Comparison of ENCODE assay signal across 8 cellular contexts in genomic region chr6:83511901-83512681, GRCh38. TPM values are rescaled to one million over a fixed set of nuclear protein-coding genes. Genes with fewer than 3 reads are reported as not detected.
DNase-seq lines count a peak whose midpoint lies in the region; ATAC-seq and TF ChIP-seq lines count a peak whose summit lies in the region.

TSS of gene PRSS35 (plus strand) at chr6:83512534. CDS start at chr6:83523442, 10,908 bp downstream.

- H3K27ac Mint-ChIP-seq in activated naive CD8-positive, alpha-beta T cell treated with anti-CD3 and anti-CD28 coated beads, Interleukin-2, amount 10 ng/mL, durations not matched to agents 7 days and 5 days = no peak within 1 kb of the TSS

- H3K9ac ChIP-seq in parathyroid adenoma = no peak within 1 kb of the TSS

- DNase-seq in DMS 273 treated with DMSO at 0.1 percent for 48 hours (lab: John Stamatoyannopoulos, UW) (peak; percentile 39), NCI-H2171 treated with DMSO at 0.1 percent for 48 hours (lab: John Stamatoyannopoulos, UW) (peak; percentile 67), heart right ventricle (peak; percentile 12 to 56), COR-L47 (lab: John Stamatoyannopoulos, UW) (no peak), COLO829 (ENCODE audit: low spot score) (no peak)
- peak; percentile 31 for DNase-seq in activated naive CD8-positive, alpha-beta T cell treated with anti-CD3 and anti-CD28 coated beads, Interleukin-2, amount 10 ng/mL, durations not matched to agents 7 days and 5 days

- POLR2A ChIA-PET in activated naive CD8-positive, alpha-beta T cell treated with anti-CD3 and anti-CD28 coated beads, Interleukin-2, amount 10 ng/mL, durations not matched to agents 7 days and 5 days (lab: Charles Lee) = no interaction called here

- peak within 1 kb of the TSS; percentile 92 for H2AFZ ChIP-seq in parathyroid adenoma

- H3K9me3 ChIP-seq in heart right ventricle (no peaks in the 10 kb centered on the region), parathyroid adenoma (ENCODE audit: control insufficient read depth, low read length) (no peaks in the 10 kb centered on the region)

- H3K9me3 Mint-ChIP-seq in activated naive CD8-positive, alpha-beta T cell treated with anti-CD3 and anti-CD28 coated beads, Interleukin-2, amount 10 ng/mL, durations not matched to agents 7 days and 5 days = no peaks in the 10 kb centered on the region

- H3K4me2 ChIP-seq in parathyroid adenoma (ENCODE audit: low read length) = peak within 1 kb of the TSS; percentile 44

- H3K27ac ChIP-seq in heart right ventricle (no peak within 1 kb of the TSS), parathyroid adenoma (no peak within 1 kb of the TSS)

- peak within 1 kb of the TSS; percentile 1 for H3K4me3 Mint-ChIP-seq in activated naive CD8-positive, alpha-beta T cell treated with anti-CD3 and anti-CD28 coated beads, Interleukin-2, amount 10 ng/mL, durations not matched to agents 7 days and 5 days

- no peaks in the 10 kb centered on the region for H3K79me2 ChIP-seq in parathyroid adenoma

- no peaks in the 10 kb centered on the region for H3K36me3 Mint-ChIP-seq in activated naive CD8-positive, alpha-beta T cell treated with anti-CD3 and anti-CD28 coated beads, Interleukin-2, amount 10 ng/mL, durations not matched to agents 7 days and 5 days

- H3K27me3 Mint-ChIP-seq in activated naive CD8-positive, alpha-beta T cell treated with anti-CD3 and anti-CD28 coated beads, Interleukin-2, amount 10 ng/mL, durations not matched to agents 7 days and 5 days = peaks cover 36% of the 10 kb centered on the region

- H3K4me3 ChIP-seq in heart right ventricle (peak within 1 kb of the TSS in 9 of 10 donors; percentile 24 to 53 (median 45)), parathyroid adenoma (ENCODE audit: low read depth, low read length) (no peak within 1 kb of the TSS)

- peaks cover 7% of the 10 kb centered on the region for H3K4me1 Mint-ChIP-seq in activated naive CD8-positive, alpha-beta T cell treated with anti-CD3 and anti-CD28 coated beads, Interleukin-2, amount 10 ng/mL, durations not matched to agents 7 days and 5 days

- intact Hi-C loops in heart right ventricle (cut with DNase I) = loop anchor here (2.0 to 10.0 kb wide), 7 partner anchors 87 to 447 kb away; partner anchors contain the start of genes DOP1A (in 2 of the 10) and UBE3D (in 2 of the 10)

- H3K27me3 ChIP-seq in heart right ventricle (peaks cover 0 to 28% (median 0%) of the 10 kb centered on the region in 7 donors), parathyroid adenoma (ENCODE audit: control insufficient read depth, insufficient read depth, low read length) (no peaks in the 10 kb centered on the region)

- no peaks in the 10 kb centered on the region for H3K36me3 ChIP-seq in heart right ventricle
- H3K36me3 ChIP-seq in parathyroid adenoma (ENCODE audit: control insufficient read depth, insufficient read depth, low read length) = no peaks in the 10 kb centered on the region

- peak; percentile 48 for ATAC-seq in GM21576 (IDR thresholded peaks at IDR 0.05; ENCODE audit: unreplicated experiment)
- ATAC-seq in activated naive CD8-positive, alpha-beta T cell treated with anti-CD3 and anti-CD28 coated beads, Interleukin-2, amount 10 ng/mL, durations not matched to agents 7 days and 5 days (ENCODE audit: low read depth) = peak; percentile 56
- ATAC-seq in heart right ventricle = peak; percentile 83 to 91 (median 88)

- H3K4me1 ChIP-seq in heart right ventricle (peaks cover 0 to 12% (median 6%) of the 10 kb centered on the region in 9 donors), parathyroid adenoma (no peaks in the 10 kb centered on the region)

- TF ChIP-seq CTCF in heart right ventricle (IDR thresholded peaks at IDR 0.05) (peak; percentile 9 to 74 (median 58)), parathyroid adenoma (IDR thresholded peaks at IDR 0.05) (peak; percentile 81)

- 0 to 4% methylated on average over 37 to 38 of the region's 38 CpGs for WGBS in heart right ventricle, 2 donors

RNA-seq across cellular contexts. Expression of gene PRSS35, which starts in this region (rescaled TPM):
- under 1 TPM; 0.28 to 0.31 TPM for total RNA-seq in activated naive CD8-positive, alpha-beta T cell treated with anti-CD3 and anti-CD28 coated beads, Interleukin-2, amount 10 ng/mL, durations not matched to agents 7 days and 5 days
- under 1 TPM in 5 of 10 donors, not detected in 5; 0.11 to 0.77 (median 0.33) TPM for total RNA-seq in heart right ventricle
- polyA plus RNA-seq in heart right ventricle = under 1 TPM; 0.17 to 0.37 TPM

Comparison
In these comparisons a context has a peak if more than half of its experiments do, and no peak if none do; other contexts are left out.
1. Peak in DNase-seq and ATAC-seq in activated naive CD8-positive, alpha-beta T cell treated with anti-CD3 and anti-CD28 coated beads, Interleukin-2, amount 10 ng/mL, durations not matched to agents 7 days and 5 days; RNA of the gene not detected or under 1 TPM.
2. Peak in DNase-seq, ATAC-seq and H3K4me3 ChIP-seq in heart right ventricle; RNA of the gene not detected or under 1 TPM.
3. DNase-seq: peak in DMS 273 treated with DMSO at 0.1 percent for 48 hours (single experiment) and NCI-H2171 treated with DMSO at 0.1 percent for 48 hours (single experiment); none in COR-L47 (single experiment) and COLO829 (single experiment).
4. Peak in every context shown above with its lines, with median percentiles within 50 percentile points of each other: ATAC-seq.